ENCODE assay signal across 8 cellular contexts in the genomic region with DNA sequence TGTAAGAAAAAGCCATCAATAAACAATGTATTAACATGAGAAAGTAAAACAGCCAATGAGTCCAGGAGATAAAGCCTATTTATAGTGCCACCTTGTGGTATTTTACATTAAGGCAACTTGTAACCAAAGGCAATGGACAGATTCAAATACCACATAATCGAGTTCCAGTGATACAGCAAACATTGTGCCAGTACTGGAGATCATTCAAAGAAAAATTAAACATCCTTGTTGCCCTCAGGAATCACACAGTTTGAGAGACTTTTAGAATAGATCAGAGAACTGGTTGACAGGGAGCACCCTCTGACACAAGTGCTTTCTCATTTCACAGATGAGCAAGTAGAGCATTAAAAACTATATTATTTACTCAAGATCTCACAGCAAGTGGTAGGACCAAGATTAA.
DNase-seq lines count a peak whose midpoint lies in the region; ATAC-seq, FAIRE-seq and TF ChIP-seq lines count a peak whose summit lies in the region.

No MANE protein-coding gene starts in this region.

- H3K4me3 Mint-ChIP-seq in natural killer cell (no peak overlapping the region), type B pancreatic cell (no peak overlapping the region), Calu3 (ENCODE audit: low read depth, unreplicated experiment) (no peak overlapping the region)
- H3K4me3 Mint-ChIP-seq in natural killer cell treated with Interleukin-12 subunit alpha and Interleukin-12 subunit beta and Interleukin-15 and Interleukin-18, amount 100 ng/mL, for 72 hours = no peak overlapping the region

- TF ChIP-seq CTCF in natural killer cell (IDR thresholded peaks at IDR 0.05) (peak; percentile 85), bronchial epithelial cell (IDR thresholded peaks at IDR 0.05; ENCODE audit: insufficient read depth, low read length, severe bottlenecking) (peak; percentile 55), type B pancreatic cell (conservative IDR thresholded peaks at IDR 0.05) (peak; percentile 90), Calu3 (IDR thresholded peaks at IDR 0.05; ENCODE audit: unreplicated experiment) (no peak)

- CTCF ChIA-PET in Calu3 (lab: Charles Lee) = no interaction called here

- no peaks in the 10 kb centered on the region for H3K27me3 ChIP-seq in bronchial epithelial cell (ENCODE audit: control insufficient read depth, insufficient read depth, low read length)

- no TSS peak for BruUV-seq in Calu3 (replicated peaks; lab: Mats Ljungman, UMichigan)

- H3K4me1 Mint-ChIP-seq in natural killer cell = peaks cover 0 to 4% of the 10 kb centered on the region in 2 donors
- H3K4me1 Mint-ChIP-seq in natural killer cell treated with Interleukin-12 subunit alpha and Interleukin-12 subunit beta and Interleukin-15 and Interleukin-18, amount 100 ng/mL, for 72 hours (ENCODE audit: low read depth in 2 of 2) = peaks cover 2 to 8% of the 10 kb centered on the region in 2 donors
- H3K4me1 Mint-ChIP-seq in type B pancreatic cell (ENCODE audit: unreplicated experiment) = no peaks in the 10 kb centered on the region
- no peaks in the 10 kb centered on the region for H3K4me1 Mint-ChIP-seq in Calu3 (ENCODE audit: low read depth, unreplicated experiment)

- intact Hi-C loops in natural killer cell (cut with micrococcal nuclease) = loop anchor here (2.0 kb wide), 1 partner anchor 232 kb away; no protein-coding TSS in a partner anchor
- intact Hi-C loops in Calu3 (cut with micrococcal nuclease; ENCODE audit: unreplicated experiment) = loop anchor here (2.0 to 10.0 kb wide), 2 partner anchors 232 to 240 kb away; no protein-coding TSS in a partner anchor

- ATAC-seq in natural killer cell = peak; percentile 60 to 75 (median 73)
- no peak for ATAC-seq in natural killer cell treated with Interleukin-12 subunit alpha and Interleukin-12 subunit beta and Interleukin-15 and Interleukin-18, amount 100 ng/mL, for 72 hours
- ATAC-seq in HG03159 (IDR thresholded peaks at IDR 0.05; ENCODE audit: unreplicated experiment) = peak; percentile 53

- H3K27me3 Mint-ChIP-seq in natural killer cell (ENCODE audit: low read depth in 2 of 2) (no peaks in the 10 kb centered on the region), type B pancreatic cell (no peaks in the 10 kb centered on the region), Calu3 (ENCODE audit: unreplicated experiment) (no peaks in the 10 kb centered on the region)
- no peaks in the 10 kb centered on the region for H3K27me3 Mint-ChIP-seq in natural killer cell treated with Interleukin-12 subunit alpha and Interleukin-12 subunit beta and Interleukin-15 and Interleukin-18, amount 100 ng/mL, for 72 hours

- H3K27ac Mint-ChIP-seq in natural killer cell (no peak overlapping the region), type B pancreatic cell (no peak overlapping the region), Calu3 (ENCODE audit: unreplicated experiment) (no peak overlapping the region)
- H3K27ac Mint-ChIP-seq in natural killer cell treated with Interleukin-12 subunit alpha and Interleukin-12 subunit beta and Interleukin-15 and Interleukin-18, amount 100 ng/mL, for 72 hours = no peak overlapping the region

- H3K4me3 ChIP-seq in bronchial epithelial cell (ENCODE audit: low read depth, low read length) = no peak overlapping the region

- H3K9me3 Mint-ChIP-seq in natural killer cell (no peaks in the 10 kb centered on the region), type B pancreatic cell (no peaks in the 10 kb centered on the region), Calu3 (ENCODE audit: low read depth, unreplicated experiment) (no peaks in the 10 kb centered on the region)
- H3K9me3 Mint-ChIP-seq in natural killer cell treated with Interleukin-12 subunit alpha and Interleukin-12 subunit beta and Interleukin-15 and Interleukin-18, amount 100 ng/mL, for 72 hours = no peaks in the 10 kb centered on the region

- H3K36me3 ChIP-seq in bronchial epithelial cell (ENCODE audit: control insufficient read depth, insufficient read depth, low read length) = no peaks in the 10 kb centered on the region

- no peak for FAIRE-seq in bronchial epithelial cell (lab: Jason Lieb, UNC)

- H3K36me3 Mint-ChIP-seq in natural killer cell (peaks cover 5% of the 10 kb centered on the region), type B pancreatic cell (peaks cover 4% of the 10 kb centered on the region), Calu3 (ENCODE audit: insufficient read depth, unreplicated experiment) (no peaks in the 10 kb centered on the region)
- H3K36me3 Mint-ChIP-seq in natural killer cell treated with Interleukin-12 subunit alpha and Interleukin-12 subunit beta and Interleukin-15 and Interleukin-18, amount 100 ng/mL, for 72 hours = peaks cover 10% of the 10 kb centered on the region

- DNase-seq in natural killer cell = no peak
- DNase-seq in natural killer cell treated with Interleukin-12 subunit alpha and Interleukin-12 subunit beta and Interleukin-15 and Interleukin-18, amount 100 ng/mL, for 72 hours (ENCODE audit: low spot score) = no peak
- peak; percentile 50 for DNase-seq in NCI-H748 treated with DMSO at 0.1 percent for 48 hours (lab: John Stamatoyannopoulos, UW)
- peak; percentile 61 for DNase-seq in bronchial epithelial cell (ENCODE audit: low read depth)
- DNase-seq in kidney glomerular epithelial cell (lab: John Stamatoyannopoulos, UW) = peak; percentile 35
- no peak for DNase-seq in type B pancreatic cell (ENCODE audit: extremely low spot score, unreplicated experiment)
- DNase-seq in Calu3 = no peak

Comparison
In these comparisons a context has a peak if more than half of its experiments do, and no peak if none do; other contexts are left out.
1. ATAC-seq: peak in natural killer cell (3 of 3) and HG03159 (single experiment); none in natural killer cell treated with Interleukin-12 subunit alpha and Interleukin-12 subunit beta and Interleukin-15 and Interleukin-18, amount 100 ng/mL, for 72 hours (0 of 2).
2. DNase-seq: peak in NCI-H748 treated with DMSO at 0.1 percent for 48 hours (single experiment), bronchial epithelial cell (single experiment) and kidney glomerular epithelial cell (single experiment); none in natural killer cell (single experiment), natural killer cell treated with Interleukin-12 subunit alpha and Interleukin-12 subunit beta and Interleukin-15 and Interleukin-18, amount 100 ng/mL, for 72 hours (single experiment), type B pancreatic cell (single experiment) and Calu3 (single experiment).